ENCODE assay signal across 21 cellular contexts in genomic region chr2:52054824-52055223, GRCh38.
DNase-seq lines count a peak whose midpoint lies in the region; ATAC-seq and TF ChIP-seq lines count a peak whose summit lies in the region.
"Had no signal": no experiment of that assay in that cellular context is flagged by ENCODE, and none has a peak within 500 bp of the region (broad histone marks: within the 10 kb centered on the region; RNA-seq: fewer than 3 reads in every experiment).

No MANE protein-coding gene starts in this region.

- intact Hi-C loops in right cardiac atrium (cut with DNase I): no loop called here

- ATAC-seq in right cardiac atrium (no peak), HG03039 (IDR thresholded peaks at IDR 0.05; ENCODE audit: unreplicated experiment) (no peak), T-helper 17 cell (no peak)
- ATAC-seq: K562 had no signal

- WGBS in right cardiac atrium: 59% methylated on average over 3 of the region's 3 CpGs

- no peaks in the 10 kb centered on the region for H3K79me2 ChIP-seq in neural progenitor cell (ENCODE audit: low read depth)

- no peaks in the 10 kb centered on the region for H3K4me1 Mint-ChIP-seq in neural progenitor cell
- no peaks in the 10 kb centered on the region for H3K4me1 Mint-ChIP-seq in T-helper 17 cell

- H3K4me3 ChIP-seq in H7 (ENCODE audit: insufficient read depth, low read depth, low read length) (no peak overlapping the region), NT2/D1 (ENCODE audit: insufficient read length, low read depth) (no peak overlapping the region), neural progenitor cell (no peak overlapping the region), right cardiac atrium (ENCODE audit: low read length) (no peak overlapping the region)
- H3K4me3 ChIP-seq: HAP-1, K562, SJSA1 had no signal

- H3K36me3 ChIP-seq in H7 (replicated peaks; ENCODE audit: control insufficient read depth, insufficient read depth, low read length) (no peaks in the 10 kb centered on the region), NT2/D1 (ENCODE audit: insufficient read depth, insufficient read length, low read length) (no peaks in the 10 kb centered on the region), neural progenitor cell (no peaks in the 10 kb centered on the region)
- H3K36me3 ChIP-seq: HAP-1, SJSA1 had no signal

- H3K9me3 ChIP-seq in NT2/D1 (ENCODE audit: insufficient read depth, low read length) (peaks cover 7% of the 10 kb centered on the region; the same call in 1 of the 2 replicates), neural progenitor cell (ENCODE audit: low read depth) (peaks cover 1% of the 10 kb centered on the region), right cardiac atrium (ENCODE audit: control insufficient read depth, low read length) (no peaks in the 10 kb centered on the region), T-helper 17 cell (ENCODE audit: control insufficient read depth, low read length, poor library complexity, severe bottlenecking) (no peaks in the 10 kb centered on the region)
- H3K9me3 ChIP-seq: HAP-1 had no signal

- no peaks in the 10 kb centered on the region for H3F3A ChIP-seq in neural progenitor cell (ENCODE audit: low read depth)

- H3K27me3 Mint-ChIP-seq in neural progenitor cell (ENCODE audit: insufficient read depth, low read depth): no peaks in the 10 kb centered on the region
- H3K27me3 Mint-ChIP-seq in T-helper 17 cell: no peaks in the 10 kb centered on the region

- no peaks in the 10 kb centered on the region for H4K20me1 ChIP-seq in neural progenitor cell (ENCODE audit: low read depth)

- no peak overlapping the region for H3K4me2 ChIP-seq in neural progenitor cell

- H3K4me1 ChIP-seq in NT2/D1 (ENCODE audit: insufficient read depth, insufficient read length): no peaks in the 10 kb centered on the region
- H3K4me1 ChIP-seq in neural progenitor cell: no peaks in the 10 kb centered on the region
- no peaks in the 10 kb centered on the region for H3K4me1 ChIP-seq in right cardiac atrium (ENCODE audit: control insufficient read depth, insufficient read depth, low read length)
- H3K4me1 ChIP-seq: SJSA1 had no signal

- H3K27me3 ChIP-seq in H7 (ENCODE audit: control insufficient read depth, insufficient read depth, low read length) (no peaks in the 10 kb centered on the region), NT2/D1 (ENCODE audit: insufficient read depth, insufficient read length) (no peaks in the 10 kb centered on the region), neural progenitor cell (no peaks in the 10 kb centered on the region), right cardiac atrium (ENCODE audit: control insufficient read depth, insufficient read depth) (no peaks in the 10 kb centered on the region)
- H3K27me3 ChIP-seq: SJSA1 had no signal

- peaks cover 14% of the 10 kb centered on the region for H3K9me3 Mint-ChIP-seq in neural progenitor cell

- peak; percentile 15 for DNase-seq in H7
- peak; percentile 38 for DNase-seq in NT2/D1 (ENCODE audit: low read depth, low spot score)
- peak; percentile 16 for DNase-seq in iPS DF 4.7 (ENCODE audit: extremely low read depth, low spot score)
- no peak for DNase-seq in neural progenitor cell (ENCODE audit: low spot score)
- no peak for DNase-seq in right cardiac atrium
- no peak for DNase-seq in T-helper 17 cell
- DNase-seq: Kasumi-1; NCI-H1092 treated with DMSO at 0.1 percent for 48 hours; NCI-H1436; NCI-H187; NCI-H2171 treated with DMSO at 0.1 percent for 48 hours; NCI-H524; NCI-H82; NK-92 treated with Interleukin-12 subunit alpha and Interleukin-12 subunit beta, amount 100 ng/mL, for 24 hours; Right ventricle myocardium superior; RPMI8226 had no signal

- H3K36me3 Mint-ChIP-seq in neural progenitor cell: no peaks in the 10 kb centered on the region
- no peaks in the 10 kb centered on the region for H3K36me3 Mint-ChIP-seq in T-helper 17 cell (ENCODE audit: low read depth)

- H3K27ac ChIP-seq in neural progenitor cell (no peak overlapping the region), right cardiac atrium (ENCODE audit: low read length) (no peak overlapping the region)
- H3K27ac ChIP-seq: HL-60, SJSA1 had no signal

- no peak for TF ChIP-seq CTCF in neural progenitor cell (IDR thresholded peaks at IDR 0.05)

- H3K9ac ChIP-seq in NT2/D1 (ENCODE audit: insufficient read length, low read depth): no peak overlapping the region
- no peak overlapping the region for H3K9ac ChIP-seq in neural progenitor cell

- H3K4me3 Mint-ChIP-seq in neural progenitor cell: no peak overlapping the region
- H3K4me3 Mint-ChIP-seq in T-helper 17 cell: no peak overlapping the region

- peak overlapping the region; percentile 52 for H2AFZ ChIP-seq in neural progenitor cell (replicated peaks)

- no peak overlapping the region for H3K27ac Mint-ChIP-seq in neural progenitor cell
- no peak overlapping the region for H3K27ac Mint-ChIP-seq in T-helper 17 cell

Comparison
In these comparisons a context has a peak if more than half of its experiments do, and no peak if none do; other contexts are left out.
1. DNase-seq: peak in H7 (single experiment), NT2/D1 (single experiment) and iPS DF 4.7 (single experiment); none in neural progenitor cell (single experiment), right cardiac atrium (0 of 3) and T-helper 17 cell (0 of 3).